ENCODE assay signal across 13 cellular contexts in the genomic region with DNA sequence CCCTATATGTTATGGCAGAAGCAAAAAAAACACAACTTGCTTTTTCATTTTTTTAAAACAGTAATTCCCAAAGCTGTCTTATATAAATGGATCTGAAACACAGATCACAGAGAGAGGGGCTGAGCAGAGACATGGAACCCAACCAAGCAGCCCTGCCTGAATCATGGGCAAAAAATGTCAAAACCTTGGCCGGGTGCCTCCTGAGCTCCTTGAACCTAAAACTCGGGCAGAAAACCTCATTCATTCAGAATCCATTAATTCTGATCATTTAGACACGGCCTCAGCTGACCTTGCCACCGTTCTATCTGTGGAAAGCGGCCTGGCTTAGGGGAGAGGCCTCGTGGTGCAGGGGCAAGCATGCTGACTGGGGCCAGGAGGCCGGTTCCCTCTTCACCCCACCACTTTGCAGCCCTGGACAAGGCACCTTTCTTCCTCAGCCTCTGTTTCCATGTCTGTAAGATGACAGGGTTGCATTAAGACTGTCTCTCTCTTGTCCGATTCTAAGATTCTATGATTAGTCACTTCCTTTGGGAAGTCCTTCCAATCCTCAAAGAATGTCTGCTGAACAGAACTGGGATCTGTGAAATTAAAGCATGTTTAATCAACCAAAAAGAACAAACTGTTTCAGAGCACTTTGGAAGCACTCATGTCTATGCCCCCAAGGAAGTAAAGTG. TPM values are rescaled to one million over a fixed set of nuclear protein-coding genes. Genes with fewer than 3 reads are reported as not detected.
DNase-seq lines count a peak whose midpoint lies in the region; FAIRE-seq and TF ChIP-seq lines count a peak whose summit lies in the region.
"Had no signal": no experiment of that assay in that cellular context is flagged by ENCODE, and none has a peak within 500 bp of the region (broad histone marks: within the 10 kb centered on the region; RNA-seq: fewer than 3 reads in every experiment).

No MANE protein-coding gene starts in this region.

- DNase-seq in M059J (ENCODE audit: low read depth) (peak; percentile 91), brain microvascular endothelial cell (peak; percentile 52), keratinocyte (ENCODE audit: low read depth, low spot score) (peak; percentile 73), urothelium cell line (ENCODE audit: low spot score) (peak; percentile 72), testis (no peak)
- DNase-seq in stimulated activated CD4-positive, alpha-beta T cell treated with anti-CD3 and anti-CD28 coated beads, Interleukin-12 subunit alpha, Interleukin-12 subunit beta, amount 100 ng/mL, for 4 hours = no peak
- DNase-seq in activated T-cell treated with anti-CD3 and anti-CD28 coated beads, Interleukin-2, amount 50 U/mL, for 48 hours = no peak
- DNase-seq: activated CD4-positive, alpha-beta memory T cell treated with anti-CD3 and anti-CD28 coated beads, Interleukin-2, amount 10 ng/mL, durations not matched to agents 7 days and 5 days; activated naive CD4-positive, alpha-beta T cell treated with Interleukin-2 at 50 U/mL for 16 hours; DND-41; naive B cell; NCI-H1694 had no signal

- TF ChIP-seq POLR2A in testis (IDR thresholded peaks at IDR 0.05) = no peak

- H3K36me3 ChIP-seq in brain microvascular endothelial cell (replicated peaks) = no peaks in the 10 kb centered on the region
- H3K36me3 ChIP-seq in keratinocyte (ENCODE audit: control insufficient read depth in 2 of 2, extremely low read depth in 1 of 2, insufficient read depth in 2 of 2, low read length in 2 of 2) = no peaks in the 10 kb centered on the region
- H3K36me3 ChIP-seq in testis (ENCODE audit: low read depth, missing control alignments) = no peaks in the 10 kb centered on the region

- H3K4me1 ChIP-seq in keratinocyte (ENCODE audit: control insufficient read depth, extremely low read depth, insufficient read depth, low read length) (peaks cover 71% of the 10 kb centered on the region), testis (no peaks in the 10 kb centered on the region)

- H3K9ac ChIP-seq in keratinocyte (ENCODE audit: control insufficient read depth, extremely low read depth, insufficient read depth, low read length) = peak overlapping the region; percentile 49

- H2AFZ ChIP-seq in keratinocyte (ENCODE audit: control insufficient read depth, low read length) = no peak overlapping the region

- WGBS in testis, 2 donors = 63 to 71% methylated on average over 8 of the region's 8 CpGs

- H3K4me3 ChIP-seq in brain microvascular endothelial cell (ENCODE audit: low read depth, low read length) (no peak overlapping the region), keratinocyte (ENCODE audit: control insufficient read depth in 2 of 3, extremely low read depth in 1 of 3, insufficient read depth in 2 of 3, low read depth in 1 of 3, low read length in 3 of 3) (peak overlapping the region in 1 of 3 experiments; percentile 47), testis (no peak overlapping the region)

- intact Hi-C loops in testis (cut with DNase I; ENCODE audit: low total_unique reads) = no loop called here

- H3K9me1 ChIP-seq in keratinocyte (ENCODE audit: control insufficient read depth, extremely low read depth, insufficient read depth, low read length) = no peaks in the 10 kb centered on the region

- peak overlapping the region; percentile 76 for H3K4me2 ChIP-seq in keratinocyte (ENCODE audit: control insufficient read depth, extremely low read depth, insufficient read depth, low read depth, low read length)

- H4K20me1 ChIP-seq in keratinocyte (ENCODE audit: control insufficient read depth, extremely low read depth, insufficient read depth, low read length) = no peaks in the 10 kb centered on the region

- H3K27me3 ChIP-seq in brain microvascular endothelial cell (replicated peaks) = no peaks in the 10 kb centered on the region
- no peaks in the 10 kb centered on the region for H3K27me3 ChIP-seq in keratinocyte (ENCODE audit: control insufficient read depth, extremely low read depth, insufficient read depth, low read length)
- H3K27me3 ChIP-seq in testis = no peaks in the 10 kb centered on the region

- dilution Hi-C loops in keratinocyte (cut with MboI; ENCODE audit: extremely low pct_ligation_motif_present, low sequenced_read_pairs) = no loop called here

- TF ChIP-seq CTCF in brain microvascular endothelial cell (IDR thresholded peaks at IDR 0.05; ENCODE audit: low read depth, low read length, missing control alignments) = no peak
- no peak for TF ChIP-seq CTCF in keratinocyte (optimal IDR thresholded peaks at IDR 0.05 in 1 of 3, IDR thresholded peaks at IDR 0.05 in 1 of 3, conservative IDR thresholded peaks at IDR 0.05 in 1 of 3; ENCODE audit: extremely low read depth in 1 of 3, insufficient read depth in 2 of 3, low read length in 3 of 3)
- TF ChIP-seq CTCF in testis (IDR thresholded peaks at IDR 0.05) = no peak

- H3K79me2 ChIP-seq in keratinocyte (ENCODE audit: control insufficient read depth, insufficient read depth, low read length) = peaks cover 52% of the 10 kb centered on the region

- H3K27ac ChIP-seq in brain microvascular endothelial cell (peak overlapping the region; percentile 63), keratinocyte (ENCODE audit: control insufficient read depth, insufficient read depth, low read length) (peak overlapping the region; percentile 85), testis (no peak overlapping the region)

- H3K9me3 ChIP-seq in keratinocyte (ENCODE audit: control insufficient read depth, low read depth, low read length) (no peaks in the 10 kb centered on the region), testis (no peaks in the 10 kb centered on the region)

- FAIRE-seq in keratinocyte (lab: Jason Lieb, UNC) (peak; percentile 95), urothelium cell line (lab: Jason Lieb, UNC) (peak; percentile 80)

- in situ Hi-C loops in brain microvascular endothelial cell (cut with HindIII; ENCODE audit: low pct_ligation_motif_present, low sequenced_read_pairs) = no loop called here

RNA-seq across cellular contexts. Expression of gene TENM4, which starts 26.0 kb away (rescaled TPM):
- 5.5 and 22.6 TPM in 2 replicates for total RNA-seq in M059J (2014; rRNA removed; shearing (Covaris generic))
- polyA plus RNA-seq in keratinocyte (3.5 to 11.3 TPM (median 5.4 TPM) in 3 replicates), testis (ENCODE audit: insufficient read depth, low read depth, low replicate concordance) (10.6 TPM)
- polyA plus RNA-seq in keratinocyte (2011; ENCODE audit: low read depth) = 5.2 TPM
- polyA plus RNA-seq in keratinocyte (2011; cell fraction: cytosol; rRNA removed) = 1.9 and 3.5 TPM in 2 replicates
- polyA plus RNA-seq in keratinocyte (2011; cell fraction: nucleus; rRNA removed) = 25.7 and 30.6 TPM in 2 replicates
- polyA plus RNA-seq in keratinocyte (2012; ENCODE audit: low replicate concordance) = 3.7 and 13.5 TPM in 2 replicates
- 20.5 to 79.6 TPM (median 25.8 TPM) in 3 replicates for polyA minus RNA-seq in keratinocyte
- 15.0 TPM for polyA minus RNA-seq in keratinocyte (2011; cell fraction: cytosol; rRNA and poly(A)+ RNA removed)
- 104 and 127 TPM in 2 replicates for polyA minus RNA-seq in keratinocyte (2011; cell fraction: nucleus; rRNA and poly(A)+ RNA removed)
- 10 to 100 TPM; 11.4 to 17.9 TPM for total RNA-seq in testis
- total RNA-seq: activated CD4-positive, alpha-beta memory T cell treated with anti-CD3 and anti-CD28 coated beads, Interleukin-2, amount 10 ng/mL, durations not matched to agents 7 days and 5 days; T-helper 1 cell treated with Interleukin-12 subunit alpha and Interleukin-12 subunit beta and Interleukin-4 antibody, amounts not matched to agents 30 ng/mL and 1 ng/mL, for 36 hours had no signal

Comparison
In these comparisons a context has a peak if more than half of its experiments do, and no peak if none do; other contexts are left out.
1. DNase-seq: peak in M059J (single experiment), brain microvascular endothelial cell (single experiment), keratinocyte (single experiment) and urothelium cell line (single experiment); none in stimulated activated CD4-positive, alpha-beta T cell treated with anti-CD3 and anti-CD28 coated beads, Interleukin-12 subunit alpha, Interleukin-12 subunit beta, amount 100 ng/mL, for 4 hours (single experiment), activated T-cell treated with anti-CD3 and anti-CD28 coated beads, Interleukin-2, amount 50 U/mL, for 48 hours (0 of 2) and testis (single experiment).
2. H3K27ac ChIP-seq: peak in brain microvascular endothelial cell (single experiment) and keratinocyte (single experiment); none in testis (0 of 2).